8 cellular contexts compared by ENCODE assay signal in the genomic region with DNA sequence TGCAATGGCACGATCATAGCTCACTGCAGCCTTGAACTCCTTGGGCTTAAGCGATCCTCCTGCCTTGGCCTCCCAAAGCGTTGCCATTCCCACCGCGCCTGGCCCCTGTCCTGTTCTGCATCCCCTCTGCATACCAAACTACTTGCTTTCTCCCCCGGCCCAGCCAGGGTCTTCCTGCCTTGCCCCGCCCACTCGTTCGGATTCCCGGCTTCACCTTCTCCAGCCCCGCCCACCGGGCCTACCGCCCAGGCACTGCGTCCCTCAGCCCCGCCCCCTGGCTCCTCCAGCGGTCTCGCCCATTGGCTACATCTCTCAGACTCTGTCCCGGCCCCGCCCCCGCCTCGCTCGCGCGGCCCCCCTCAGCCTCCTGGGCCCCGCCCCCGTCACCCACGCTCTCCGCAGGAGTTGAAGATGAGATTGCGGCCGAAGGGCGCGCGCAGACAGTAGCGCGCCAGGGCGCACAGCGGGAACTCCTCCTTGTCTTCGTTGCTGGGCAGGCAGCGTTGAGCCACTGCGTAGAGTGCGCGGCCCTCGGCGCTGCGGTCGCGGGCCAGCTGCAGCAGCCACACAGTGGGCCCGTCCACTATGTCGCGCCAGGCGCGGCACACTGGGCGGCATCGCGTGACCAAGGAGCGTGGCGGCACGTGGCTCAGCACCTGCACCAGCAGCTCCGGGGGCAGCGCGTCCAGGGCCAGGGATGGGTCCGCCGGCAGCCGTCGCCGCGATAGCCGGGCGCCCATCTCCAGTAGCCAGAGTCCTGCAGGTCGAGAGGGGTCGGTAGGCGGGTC. TPM values are rescaled to one million over a fixed set of nuclear protein-coding genes. Genes with fewer than 3 reads are reported as not detected.
A peak's percentile ranks its signal among the peaks of the same experiment; 100 is the strongest.
DNase-seq lines count a peak whose midpoint lies in the region; ATAC-seq, FAIRE-seq and TF ChIP-seq lines count a peak whose summit lies in the region.

No MANE protein-coding gene starts in this region.

- H3K36me3 ChIP-seq in Panc1 (ENCODE audit: control insufficient read depth, insufficient read depth, low read length) (peaks cover 9% of the 10 kb centered on the region), osteoblast (ENCODE audit: insufficient read depth, low read length) (peaks cover 2% of the 10 kb centered on the region)

- no peaks in the 10 kb centered on the region for H3K4me1 ChIP-seq in Panc1 (ENCODE audit: control insufficient read depth, insufficient read depth, low read length)
- no peaks in the 10 kb centered on the region for H3K4me1 ChIP-seq in osteoblast (ENCODE audit: insufficient read depth, low read length)

- intact Hi-C loops in Panc1 (cut with micrococcal nuclease; ENCODE audit: unreplicated experiment): loop anchor here (10.0 kb wide), 1 partner anchor 385 kb away; a partner anchor contains a TSS

- peak overlapping the region; percentile 65 for H3K4me2 ChIP-seq in osteoblast (ENCODE audit: insufficient read depth, low read length)

- POLR2A ChIA-PET in Panc1 (lab: Charles Lee): interaction anchor here (0.6 kb wide), 1 partner anchor 253 kb away, joined by 5 read pairs; no protein-coding TSS in a partner anchor

- CTCF ChIA-PET in Panc1 (lab: Charles Lee): interaction anchor here (1.0 kb wide), 1 partner anchor 19 kb away, joined by 3 read pairs; a partner anchor contains a TSS

- no peaks in the 10 kb centered on the region for H3K79me2 ChIP-seq in osteoblast (ENCODE audit: insufficient read depth, low read length)

- peaks cover under 1% of the 10 kb centered on the region for H3K36me3 Mint-ChIP-seq in glutamatergic neuron (ENCODE audit: unreplicated experiment)

- ATAC-seq in Panc1: peak; percentile 28
- ATAC-seq in stimulated activated naive CD8-positive, alpha-beta T cell treated with anti-CD3 and anti-CD28 coated beads, Interleukin-15, amount 100 ng/mL, for 72 hours: peak; percentile 94

- FAIRE-seq in HTR-8/SVneo (lab: Jason Lieb, UNC): no peak

- peaks cover 3% of the 10 kb centered on the region for H3K9me3 Mint-ChIP-seq in glutamatergic neuron (ENCODE audit: unreplicated experiment)
- no peaks in the 10 kb centered on the region for H3K9me3 Mint-ChIP-seq in stimulated activated naive CD8-positive, alpha-beta T cell treated with anti-CD3 and anti-CD28 coated beads, Interleukin-15, amount 100 ng/mL, for 72 hours

- H3K27ac ChIP-seq in Panc1 (ENCODE audit: low read length) (no peak overlapping the region), osteoblast (ENCODE audit: low read depth, low read length) (no peak overlapping the region)

- peaks cover 11% of the 10 kb centered on the region for H3K27me3 Mint-ChIP-seq in glutamatergic neuron (ENCODE audit: unreplicated experiment)
- peaks cover 54% of the 10 kb centered on the region for H3K27me3 Mint-ChIP-seq in stimulated activated naive CD8-positive, alpha-beta T cell treated with anti-CD3 and anti-CD28 coated beads, Interleukin-15, amount 100 ng/mL, for 72 hours

- BruUV-seq in Panc1 (replicated peaks; lab: Mats Ljungman, UMichigan): no TSS peak

- H3K9me3 ChIP-seq in Panc1 (ENCODE audit: control insufficient read depth, insufficient read depth, low read depth, low read length) (no peaks in the 10 kb centered on the region), osteoblast (ENCODE audit: low read depth, low read length) (no peaks in the 10 kb centered on the region)

- in situ Hi-C loops in Panc1 (cut with HindIII; ENCODE audit: low pct_unique_long_range_greater_than_20kb, low sequenced_read_pairs): no loop called here

- no peaks in the 10 kb centered on the region for H3K4me1 Mint-ChIP-seq in glutamatergic neuron (ENCODE audit: low read depth, unreplicated experiment)
- peaks cover 21% of the 10 kb centered on the region for H3K4me1 Mint-ChIP-seq in stimulated activated naive CD8-positive, alpha-beta T cell treated with anti-CD3 and anti-CD28 coated beads, Interleukin-15, amount 100 ng/mL, for 72 hours

- peak overlapping the region; percentile 73 for H3K4me3 Mint-ChIP-seq in glutamatergic neuron (ENCODE audit: unreplicated experiment)
- H3K4me3 Mint-ChIP-seq in stimulated activated naive CD8-positive, alpha-beta T cell treated with anti-CD3 and anti-CD28 coated beads, Interleukin-15, amount 100 ng/mL, for 72 hours: peak overlapping the region; percentile 57 to 75

- TF ChIP-seq CTCF in GM20000 (IDR thresholded peaks at IDR 0.05; ENCODE audit: extremely low read depth, missing control alignments): no peak
- TF ChIP-seq CTCF in Panc1 (IDR thresholded peaks at IDR 0.05): no peak
- TF ChIP-seq CTCF in glutamatergic neuron (IDR thresholded peaks at IDR 0.05; ENCODE audit: partially characterized antibody, unreplicated experiment): no peak
- no peak for TF ChIP-seq CTCF in osteoblast (IDR thresholded peaks at IDR 0.05; ENCODE audit: extremely low read depth, low read depth, low read length)

- peaks cover 3% of the 10 kb centered on the region for H4K20me1 ChIP-seq in osteoblast (ENCODE audit: insufficient read depth, low read length)

- DNase-seq in GM20000 (ENCODE audit: low spot score) (peak; percentile 92), Panc1 (ENCODE audit: low read depth, low spot score) (no peak), glutamatergic neuron (peak; percentile 99), osteoblast (ENCODE audit: insufficient read length, low spot score, missing footprints) (peak; percentile 91), kidney glomerular epithelial cell (lab: John Stamatoyannopoulos, UW) (no peak), HTR-8/SVneo (ENCODE audit: insufficient read length, low spot score) (no peak)
- peak; percentile 87 for DNase-seq in activated naive CD4-positive, alpha-beta T cell treated with anti-CD3 and anti-CD28 coated beads, Interleukin-2, amount 50 U/mL, for 16 hours
- peak; percentile 82 to 85 for DNase-seq in stimulated activated naive CD8-positive, alpha-beta T cell treated with anti-CD3 and anti-CD28 coated beads, Interleukin-15, amount 100 ng/mL, for 72 hours

- peak overlapping the region; percentile 47 for H2AFZ ChIP-seq in osteoblast (ENCODE audit: low read length)

- no peak overlapping the region for H3K27ac Mint-ChIP-seq in glutamatergic neuron (ENCODE audit: unreplicated experiment)
- no peak overlapping the region for H3K27ac Mint-ChIP-seq in stimulated activated naive CD8-positive, alpha-beta T cell treated with anti-CD3 and anti-CD28 coated beads, Interleukin-15, amount 100 ng/mL, for 72 hours

- H3K27me3 ChIP-seq in Panc1 (ENCODE audit: control insufficient read depth, insufficient read depth, low read length) (no peaks in the 10 kb centered on the region), osteoblast (ENCODE audit: insufficient read depth, low read length) (no peaks in the 10 kb centered on the region)

- no peak overlapping the region for H3K4me3 ChIP-seq in Panc1 (ENCODE audit: low read depth in 2 of 2, low read length in 2 of 2)
- peak overlapping the region; percentile 55 for H3K4me3 ChIP-seq in osteoblast (ENCODE audit: insufficient read depth, low read length)

RNA-seq across cellular contexts. Expression of a gene that starts 19.0 kb away (rescaled TPM):
- total RNA-seq in Panc1 (2021; ENCODE audit: unreplicated experiment) (511 TPM), glutamatergic neuron (ENCODE audit: unreplicated experiment) (30.4 TPM), osteoblast (21.5 and 25.7 TPM in 2 replicates)
- polyA plus RNA-seq in Panc1 (2012; ENCODE audit: insufficient read length): 562 TPM

RNA-seq across cellular contexts. Expression of a gene that starts 19.2 kb away (rescaled TPM):
- total RNA-seq in Panc1 (2021; ENCODE audit: unreplicated experiment): 186 TPM
- 160 TPM for polyA plus RNA-seq in Panc1 (2012; ENCODE audit: insufficient read length)
- 49.2 TPM for total RNA-seq in glutamatergic neuron (ENCODE audit: unreplicated experiment)
- total RNA-seq in osteoblast: 20.3 and 21.7 TPM in 2 replicates

RNA-seq across cellular contexts. Expression of a gene that starts 25.8 kb away (rescaled TPM):
- total RNA-seq in Panc1 (2021; ENCODE audit: unreplicated experiment) (411 TPM), glutamatergic neuron (ENCODE audit: unreplicated experiment) (5.5 TPM), osteoblast (40.9 and 42.7 TPM in 2 replicates)
- polyA plus RNA-seq in Panc1 (2012; ENCODE audit: insufficient read length): 421 TPM

RNA-seq across cellular contexts. Expression of a gene that starts 37.8 kb away (rescaled TPM):
- total RNA-seq in Panc1 (2021; ENCODE audit: unreplicated experiment) (1.3 TPM), glutamatergic neuron (ENCODE audit: unreplicated experiment) (51.1 TPM), osteoblast (not detected in 2 replicates)
- 2.1 TPM for polyA plus RNA-seq in Panc1 (2012; ENCODE audit: insufficient read length)

RNA-seq across cellular contexts. Expression of a gene that starts 50.0 kb away (rescaled TPM):
- total RNA-seq in Panc1 (2021; ENCODE audit: unreplicated experiment) (185 TPM), glutamatergic neuron (ENCODE audit: unreplicated experiment) (12.8 TPM), osteoblast (9.1 and 12.7 TPM in 2 replicates)
- polyA plus RNA-seq in Panc1 (2012; ENCODE audit: insufficient read length): 222 TPM

Comparison
In these comparisons a context has a peak if more than half of its experiments do, and no peak if none do; other contexts are left out.
1. DNase-seq: peak in GM20000 (single experiment), activated naive CD4-positive, alpha-beta T cell treated with anti-CD3 and anti-CD28 coated beads, Interleukin-2, amount 50 U/mL, for 16 hours (single experiment), glutamatergic neuron (single experiment), osteoblast (single experiment) and stimulated activated naive CD8-positive, alpha-beta T cell treated with anti-CD3 and anti-CD28 coated beads, Interleukin-15, amount 100 ng/mL, for 72 hours (2 of 2); none in Panc1 (single experiment), kidney glomerular epithelial cell (single experiment) and HTR-8/SVneo (single experiment).
2. RNA of a gene that starts 19.0 kb away (total RNA-seq): 511 TPM in Panc1 (single experiment); 30.4 TPM in glutamatergic neuron (single experiment) and 21.5 to 25.7 TPM in osteoblast; every median in the first group is over 10 times any median in the second.